In genomic region chr11:114359342-114359741, GRCh38 we compare ENCODE assay signal across 14 cellular contexts.
"Had no signal": no experiment of that assay in that cellular context is flagged by ENCODE, and none has a peak within 500 bp of the region (broad histone marks: within the 10 kb centered on the region; RNA-seq: fewer than 3 reads in every experiment).

No MANE protein-coding gene starts in this region.

- H3K4me1 Mint-ChIP-seq: activated CD8-positive, alpha-beta memory T cell treated with anti-CD3 and anti-CD28 coated beads, Interleukin-2, amount 10 ng/mL, durations not matched to agents 7 days and 5 days had no signal

- H3K36me3 Mint-ChIP-seq: activated CD8-positive, alpha-beta memory T cell treated with anti-CD3 and anti-CD28 coated beads, Interleukin-2, amount 10 ng/mL, durations not matched to agents 7 days and 5 days; activated naive CD8-positive, alpha-beta T cell had no signal

- DNase-seq: activated CD4-positive, alpha-beta T cell treated with anti-CD3 and anti-CD28 coated beads for 1 hour; activated CD4-positive, alpha-beta T cell treated with anti-CD3 and anti-CD28 coated beads, Interleukin-2, amount 50 U/mL, for 48 hours; activated CD8-positive, alpha-beta memory T cell treated with anti-CD3 and anti-CD28 coated beads, Interleukin-2, amount 10 ng/mL, durations not matched to agents 7 days and 5 days; activated gamma-delta T cell; activated T-cell treated with anti-CD3 and anti-CD28 coated beads, Interleukin-2, amount 50 U/mL, for 4 hours; anterior cingulate cortex; cortex of kidney; effector memory CD8-positive, alpha-beta T cell; gastrocnemius medialis; retina; small intestine had no signal

- FAIRE-seq: small intestine had no signal

- H3K4me1 ChIP-seq: gastrocnemius medialis, parathyroid adenoma had no signal

- H3K4me3 ChIP-seq: gastrocnemius medialis had no signal

- H3K4me3 Mint-ChIP-seq: activated CD8-positive, alpha-beta memory T cell treated with anti-CD3 and anti-CD28 coated beads, Interleukin-2, amount 10 ng/mL, durations not matched to agents 7 days and 5 days; activated naive CD8-positive, alpha-beta T cell; activated T-cell treated with anti-CD3 and anti-CD28 coated beads, Interleukin-2, amount 50 U/mL, for 4 hours; effector memory CD8-positive, alpha-beta T cell had no signal

- ATAC-seq: activated CD8-positive, alpha-beta memory T cell treated with anti-CD3 and anti-CD28 coated beads, Interleukin-2, amount 10 ng/mL, durations not matched to agents 7 days and 5 days; activated T-cell treated with anti-CD3 and anti-CD28 coated beads, Interleukin-2, amount 50 U/mL, for 4 hours; effector memory CD8-positive, alpha-beta T cell; esophagus mucosa; gastrocnemius medialis had no signal

- H3K27ac Mint-ChIP-seq: activated CD8-positive, alpha-beta memory T cell treated with anti-CD3 and anti-CD28 coated beads, Interleukin-2, amount 10 ng/mL, durations not matched to agents 7 days and 5 days; activated naive CD8-positive, alpha-beta T cell; effector memory CD8-positive, alpha-beta T cell had no signal

- H3K9me3 Mint-ChIP-seq: activated T-cell treated with anti-CD3 and anti-CD28 coated beads, Interleukin-2, amount 50 U/mL, for 4 hours; effector memory CD8-positive, alpha-beta T cell had no signal

- H3K9ac ChIP-seq: parathyroid adenoma had no signal

- H3K27ac ChIP-seq: gastrocnemius medialis, parathyroid adenoma had no signal

- H3K36me3 ChIP-seq: gastrocnemius medialis had no signal

- H3K79me2 ChIP-seq: parathyroid adenoma had no signal

- H3K9me3 ChIP-seq: gastrocnemius medialis had no signal

- H3K27me3 ChIP-seq: gastrocnemius medialis had no signal
